1 cellular context compared by ENCODE assay signal in the genomic region with DNA sequence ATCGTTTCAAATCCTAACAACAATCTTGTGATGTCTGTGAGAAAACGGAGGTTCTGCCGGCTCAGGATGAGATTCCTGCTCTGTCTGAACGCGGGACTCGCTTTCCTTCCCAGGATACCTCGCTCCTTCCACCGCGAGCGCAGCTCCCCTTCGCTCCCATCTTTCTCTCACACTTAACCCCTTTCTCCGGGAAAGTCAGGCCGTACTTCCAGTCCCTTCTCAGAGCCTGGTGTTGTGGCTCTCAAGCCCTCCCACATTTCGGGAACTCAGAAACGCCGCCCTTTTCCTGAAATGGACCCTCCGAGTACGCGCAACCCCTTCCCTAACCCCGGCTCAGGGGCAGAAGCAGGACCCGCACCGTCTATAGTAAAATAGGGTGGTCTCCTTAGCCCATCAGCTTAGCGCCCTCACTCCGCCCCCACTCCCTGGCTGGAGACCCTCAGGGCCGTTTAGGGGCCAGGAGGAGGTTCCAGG.
TF ChIP-seq lines count a peak whose summit lies in the region.

No MANE protein-coding gene starts in this region.

TF ChIP-seq in IMR-90, 13 proteins besides CTCF, POLR2A, EP300 and RAD21 (continued from another document):
- TF ChIP-seq RCOR1 (IDR thresholded peaks at IDR 0.05; ENCODE audit: insufficient replicate concordance, low read length) (no peak), RFX5 (IDR thresholded peaks at IDR 0.05; ENCODE audit: low read depth, low read length) (no peak), MXI1 (IDR thresholded peaks at IDR 0.05; ENCODE audit: borderline replicate concordance, low read depth, low read length) (no peak), CEBPB (IDR thresholded peaks at IDR 0.05; ENCODE audit: low read depth, low read length) (no peak), MAZ (IDR thresholded peaks at IDR 0.05; ENCODE audit: borderline replicate concordance, low read depth, low read length) (no peak), MAFK (IDR thresholded peaks at IDR 0.05; ENCODE audit: low read depth, low read length) (no peak), FOS (IDR thresholded peaks at IDR 0.05; ENCODE audit: low read depth, low read length) (no peak), SMC3 (IDR thresholded peaks at IDR 0.05; ENCODE audit: low read depth, low read length) (no peak)
